Comparison of ENCODE assay signal across 14 cellular contexts in genomic region chr3:124861041-124861440, GRCh38. TPM values are rescaled to one million over a fixed set of nuclear protein-coding genes. Genes with fewer than 3 reads are reported as not detected.
DNase-seq lines count a peak whose midpoint lies in the region; ATAC-seq and TF ChIP-seq lines count a peak whose summit lies in the region.
"Had no signal": no experiment of that assay in that cellular context is flagged by ENCODE, and none has a peak within 500 bp of the region (broad histone marks: within the 10 kb centered on the region; RNA-seq: fewer than 3 reads in every experiment).

No MANE protein-coding gene starts in this region.

- dilution Hi-C loops in mammary epithelial cell (cut with HindIII; ENCODE audit: low sequenced_read_pairs) = no loop called here

- H3K79me2 ChIP-seq in mammary epithelial cell (ENCODE audit: insufficient read depth, low read length) = peaks cover 64% of the 10 kb centered on the region

- no peaks in the 10 kb centered on the region for H3K9me3 ChIP-seq in mammary epithelial cell (replicated peaks; ENCODE audit: insufficient read depth, low read length)
- no peaks in the 10 kb centered on the region for H3K9me3 ChIP-seq in esophagus muscularis mucosa
- H3K9me3 ChIP-seq in muscle layer of colon (ENCODE audit: low read length) = no peaks in the 10 kb centered on the region
- no peaks in the 10 kb centered on the region for H3K9me3 ChIP-seq in uterus
- H3K9me3 ChIP-seq in prostate gland = no peaks in the 10 kb centered on the region

- H3K36me3 Mint-ChIP-seq in MCF 10A (ENCODE audit: insufficient read depth, unreplicated experiment) = peaks cover 21% of the 10 kb centered on the region
- H3K36me3 Mint-ChIP-seq: IgD-negative memory B cell had no signal

- no peak overlapping the region for H3K4me3 Mint-ChIP-seq in MCF 10A (ENCODE audit: unreplicated experiment)
- H3K4me3 Mint-ChIP-seq: IgD-negative memory B cell, T-helper 17 cell had no signal

- no peak for TF ChIP-seq POLR2A in esophagus muscularis mucosa (IDR thresholded peaks at IDR 0.05; ENCODE audit: low read depth)
- TF ChIP-seq POLR2A in uterus (IDR thresholded peaks at IDR 0.05) = no peak
- TF ChIP-seq POLR2A in prostate gland (IDR thresholded peaks at IDR 0.05) = no peak

- H3K4me1 ChIP-seq in mammary epithelial cell (ENCODE audit: insufficient read depth, low read length) (peaks cover 27% of the 10 kb centered on the region), esophagus muscularis mucosa (peaks cover 41 to 54% (median 42%) of the 10 kb centered on the region in 4 donors), muscle layer of colon (ENCODE audit: insufficient read depth, low read length) (peaks cover 26% of the 10 kb centered on the region), uterus (no peaks in the 10 kb centered on the region), prostate gland (replicated peaks) (no peaks in the 10 kb centered on the region)

- in situ Hi-C loops in mammary epithelial cell (cut with MboI; ENCODE audit: low sequenced_read_pairs in 2 of 2) = no loop called here

- peaks cover 3% of the 10 kb centered on the region for H3K36me3 ChIP-seq in mammary epithelial cell (ENCODE audit: insufficient read depth, low read length)
- H3K36me3 ChIP-seq in esophagus muscularis mucosa = peaks cover 0 to 12% (median 0%) of the 10 kb centered on the region in 4 donors
- H3K36me3 ChIP-seq in muscle layer of colon (ENCODE audit: insufficient read depth, low read length) = peaks cover 3% of the 10 kb centered on the region
- no peaks in the 10 kb centered on the region for H3K36me3 ChIP-seq in uterus
- no peaks in the 10 kb centered on the region for H3K36me3 ChIP-seq in prostate gland
- H3K36me3 ChIP-seq: cardiac muscle cell had no signal

- H3K27ac ChIP-seq in mammary epithelial cell (ENCODE audit: insufficient read depth, low read depth, low read length) (no peak overlapping the region), esophagus muscularis mucosa (replicated peaks in 1 of 4) (peak overlapping the region; percentile 71 to 75 (median 73)), muscle layer of colon (ENCODE audit: low read depth, low read length) (peak overlapping the region; percentile 76), uterus (peak overlapping the region; percentile 67 to 81), prostate gland (peak overlapping the region in 1 of 2 donors; percentile 7)
- H3K27ac ChIP-seq: cardiac muscle cell had no signal

- H3K9me3 Mint-ChIP-seq in MCF 10A (ENCODE audit: unreplicated experiment) = peaks cover 7% of the 10 kb centered on the region
- H3K9me3 Mint-ChIP-seq: IgD-negative memory B cell had no signal

- no peak overlapping the region for H3K4me2 ChIP-seq in mammary epithelial cell (ENCODE audit: insufficient read depth, low read depth, low read length)

- no TSS peak for BruUV-seq in MCF 10A (replicated peaks; lab: Mats Ljungman, UMichigan)
- BruUV-seq in mammary epithelial cell (replicated peaks; lab: Mats Ljungman, UMichigan) = no TSS peak

- TF ChIP-seq EP300 in esophagus muscularis mucosa (IDR thresholded peaks at IDR 0.05) = no peak

- POLR2A ChIA-PET in MCF 10A (lab: Yijun Ruan, JAX) = no interaction called here

- CTCF ChIA-PET in MCF 10A (lab: Yijun Ruan, JAX) = no interaction called here
- CTCF ChIA-PET in mammary epithelial cell (lab: Charles Lee; ENCODE audit: low non-redundant PET) = no interaction called here

- peak overlapping the region; percentile 91 for H3K27ac Mint-ChIP-seq in MCF 10A (ENCODE audit: low read depth, unreplicated experiment)
- H3K27ac Mint-ChIP-seq: IgD-negative memory B cell, T-helper 17 cell had no signal

- 84% methylated on average over 8 of the region's 9 CpGs for WGBS in mammary epithelial cell (ENCODE audit: low coverage, missing lambda C conversion rate)
- WGBS in esophagus muscularis mucosa = 77% methylated on average over 9 of the region's 9 CpGs
- 62% methylated on average over 9 of the region's 9 CpGs for WGBS in prostate gland

- H3K27me3 ChIP-seq in mammary epithelial cell (ENCODE audit: insufficient read depth, low read length) (no peaks in the 10 kb centered on the region), esophagus muscularis mucosa (no peaks in the 10 kb centered on the region), muscle layer of colon (ENCODE audit: control insufficient read depth in 1 of 2, insufficient read depth in 2 of 2, low read length in 2 of 2) (no peaks in the 10 kb centered on the region), uterus (no peaks in the 10 kb centered on the region), prostate gland (replicated peaks; ENCODE audit: insufficient read depth) (no peaks in the 10 kb centered on the region)
- H3K27me3 ChIP-seq: cardiac muscle cell had no signal

- H4K20me1 ChIP-seq in mammary epithelial cell (ENCODE audit: insufficient read depth, low read length) = no peaks in the 10 kb centered on the region

- intact Hi-C loops in MCF 10A (cut with micrococcal nuclease) = loop anchor here (2.0 kb wide), 1 partner anchor 18 kb away; no protein-coding TSS in a partner anchor
- intact Hi-C loops in mammary epithelial cell (cut with micrococcal nuclease) = no loop called here
- intact Hi-C loops in esophagus muscularis mucosa (cut with DNase I) = no loop called here
- intact Hi-C loops in uterus (cut with DNase I; ENCODE audit: low total_unique reads) = no loop called here
- intact Hi-C loops in prostate gland (cut with DNase I) = no loop called here

- H3K9ac ChIP-seq in mammary epithelial cell (ENCODE audit: insufficient read depth, low read length) (no peak overlapping the region), muscle layer of colon (ENCODE audit: low read length) (no peak overlapping the region)

- no peak overlapping the region for H3K4me3 ChIP-seq in mammary epithelial cell (replicated peaks in 1 of 3; ENCODE audit: insufficient read depth in 1 of 3, low read depth in 2 of 3, low read length in 3 of 3)
- no peak overlapping the region for H3K4me3 ChIP-seq in esophagus muscularis mucosa
- H3K4me3 ChIP-seq in muscle layer of colon (ENCODE audit: low read depth in 1 of 2, low read length in 2 of 2) = no peak overlapping the region
- no peak overlapping the region for H3K4me3 ChIP-seq in uterus
- no peak overlapping the region for H3K4me3 ChIP-seq in prostate gland
- H3K4me3 ChIP-seq: cardiac muscle cell had no signal

- DNase-seq in MCF 10A (ENCODE audit: unreplicated experiment) (no peak), mammary epithelial cell (no peak), esophagus muscularis mucosa (ENCODE audit: extremely low spot score) (no peak), uterus (no peak), prostate gland (ENCODE audit: low spot score) (no peak), NCI-H446 treated with DMSO at 0.1 percent for 48 hours (lab: John Stamatoyannopoulos, UW) (no peak)
- DNase-seq: activated gamma-delta T cell, NCI-H1105 treated with DMSO at 0.1 percent for 48 hours, NCI-H345, T-helper 17 cell had no signal

- no peak for ATAC-seq in GM18867 (IDR thresholded peaks at IDR 0.05; ENCODE audit: unreplicated experiment)
- ATAC-seq: T-helper 17 cell had no signal

- no peak for TF ChIP-seq CTCF in MCF 10A (IDR thresholded peaks at IDR 0.05; ENCODE audit: unreplicated experiment)
- no peak for TF ChIP-seq CTCF in mammary epithelial cell (conservative IDR thresholded peaks at IDR 0.05 in 1 of 2, IDR thresholded peaks at IDR 0.05 in 1 of 2; ENCODE audit: extremely low read depth in 1 of 2, insufficient read depth in 1 of 2, low read depth in 1 of 2, low read length in 2 of 2)
- no peak for TF ChIP-seq CTCF in esophagus muscularis mucosa (IDR thresholded peaks at IDR 0.05)
- TF ChIP-seq CTCF in uterus (IDR thresholded peaks at IDR 0.05) = no peak
- no peak for TF ChIP-seq CTCF in prostate gland (IDR thresholded peaks at IDR 0.05)

- no peaks in the 10 kb centered on the region for H3K27me3 Mint-ChIP-seq in MCF 10A (ENCODE audit: insufficient read depth, unreplicated experiment)

- H3K4me1 Mint-ChIP-seq in MCF 10A (ENCODE audit: insufficient read depth, unreplicated experiment) = peaks cover 19% of the 10 kb centered on the region
- H3K4me1 Mint-ChIP-seq: IgD-negative memory B cell, T-helper 17 cell had no signal

- no peak overlapping the region for H2AFZ ChIP-seq in mammary epithelial cell (ENCODE audit: low read depth, low read length)

RNA-seq across cellular contexts. Expression of gene ITGB5, which starts 26.1 kb away (rescaled TPM):
- 100 and 101 TPM in 2 replicates for total RNA-seq in MCF 10A (2022)
- 100 to 1,000 TPM; 110 to 172 TPM for total RNA-seq in mammary epithelial cell
- polyA plus RNA-seq in mammary epithelial cell = 206 TPM
- 641 TPM for polyA minus RNA-seq in mammary epithelial cell
- total RNA-seq in esophagus muscularis mucosa = 100 to 1,000 TPM; 114 to 284 (median 188) TPM
- total RNA-seq in uterus = 100 to 1,000 TPM in 2 of 4 donors, 10 to 100 TPM in 2; 28.7 to 106 (median 71.6) TPM
- total RNA-seq in prostate gland = 100 to 1,000 TPM; 123 to 154 TPM
